ENCODE assay signal across 25 cellular contexts in genomic region chr19:46687438-46688145, GRCh38. TPM values are rescaled to one million over a fixed set of nuclear protein-coding genes. Genes with fewer than 3 reads are reported as not detected.
A peak's percentile ranks its signal among the peaks of the same experiment; 100 is the strongest.
DNase-seq lines count a peak whose midpoint lies in the region; ATAC-seq, FAIRE-seq and TF ChIP-seq lines count a peak whose summit lies in the region.
"Had no signal": no experiment of that assay in that cellular context is flagged by ENCODE, and none has a peak within 500 bp of the region (broad histone marks: within the 10 kb centered on the region; RNA-seq: fewer than 3 reads in every experiment).

No MANE protein-coding gene starts in this region.

- BruUV-seq in endothelial cell of umbilical vein (replicated peaks; lab: Mats Ljungman, UMichigan) = no TSS peak

- no peaks in the 10 kb centered on the region for H4K20me1 ChIP-seq in endothelial cell of umbilical vein (replicated peaks; ENCODE audit: control insufficient read depth, extremely low read depth, insufficient read depth, low read length)
- H4K20me1 ChIP-seq in Karpas-422 (ENCODE audit: insufficient read depth, low read depth, low read length) = no peaks in the 10 kb centered on the region

- no peak overlapping the region for H3K4me3 Mint-ChIP-seq in activated naive CD4-positive, alpha-beta T cell treated with anti-CD3 and anti-CD28 coated beads, Interleukin-2, amount 50 U/mL, for 24 hours
- no peak overlapping the region for H3K4me3 Mint-ChIP-seq in CD4-positive, alpha-beta T cell
- no peak overlapping the region for H3K4me3 Mint-ChIP-seq in stimulated activated naive B cell treated with anti-CD40 and anti-IgM and Interleukin-4, amounts not matched to agents 10 μg/mL and 1 μg/mL and 100 μg/mL, for 72 hours
- H3K4me3 Mint-ChIP-seq: CD14-positive monocyte; CD8-positive, alpha-beta memory T cell; GM23338; HFFc6; IgD-negative memory B cell had no signal

- POLR2A ChIA-PET in CD4-positive, alpha-beta T cell (lab: Charles Lee) = interaction anchor here (1.3 to 1.4 kb wide), 2 partner anchors 9 to 41 kb away, joined by 3 to 4 read pairs; no protein-coding TSS in a partner anchor
- POLR2A ChIA-PET in endothelial cell of umbilical vein (lab: Charles Lee) = interaction anchor here (0.6 to 0.7 kb wide), 2 partner anchors 18 to 31 kb away, joined by 3 to 4 read pairs; no protein-coding TSS in a partner anchor

- FAIRE-seq in endothelial cell of umbilical vein (lab: Jason Lieb, UNC) = peak; percentile 55
- FAIRE-seq: A204.1, D721Med, GM12892, GM18507, H54, HepG2 had no signal

- H3K79me2 ChIP-seq in endothelial cell of umbilical vein (ENCODE audit: control insufficient read depth, insufficient read depth, low read length) = no peaks in the 10 kb centered on the region
- H3K79me2 ChIP-seq in Karpas-422 (ENCODE audit: low read length) = no peaks in the 10 kb centered on the region

- intact Hi-C loops in CD4-positive, alpha-beta T cell (cut with DNase I, micrococcal nuclease) = no loop called here
- intact Hi-C loops in endothelial cell of umbilical vein (cut with micrococcal nuclease) = no loop called here

- no peak for TF ChIP-seq CTCF in CD4-positive, alpha-beta T cell (IDR thresholded peaks at IDR 0.05)
- TF ChIP-seq CTCF in endothelial cell of umbilical vein (IDR thresholded peaks at IDR 0.05; ENCODE audit: extremely low read depth in 1 of 2, insufficient read depth in 1 of 2, low read depth in 1 of 2, low read length in 2 of 2) = no peak

- dilution Hi-C loops in endothelial cell of umbilical vein (cut with MboI; ENCODE audit: extremely low pct_ligation_motif_present, low sequenced_read_pairs) = no loop called here

- no peak for DNase-seq in activated naive CD4-positive, alpha-beta T cell treated with Interleukin-2 at 50 U/mL for 16 hours
- no peak for DNase-seq in CD4-positive, alpha-beta T cell
- DNase-seq in endothelial cell of umbilical vein (ENCODE audit: low read depth, low spot score) (no peak), G401 (ENCODE audit: low spot score) (no peak), Karpas-422 (no peak), NCI-H2029 treated with DMSO at 0.1 percent for 48 hours (lab: John Stamatoyannopoulos, UW) (no peak)
- no peak for DNase-seq in stimulated activated naive B cell treated with anti-CD40 and anti-IgM and Interleukin-4, amounts not matched to agents 10 μg/mL and 1 μg/mL and 100 μg/mL, for 72 hours
- DNase-seq: AML-193; Caco-2; CD8-positive, alpha-beta memory T cell; GDM1; HCEC 1CT; HFFc6; KBM-7 had no signal

- H2AFZ ChIP-seq in endothelial cell of umbilical vein (ENCODE audit: low read depth, low read length) (no peak overlapping the region), Karpas-422 (ENCODE audit: low read length) (no peak overlapping the region)
- H2AFZ ChIP-seq: GM23338 had no signal

- in situ Hi-C loops in G401 (cut with HindIII; ENCODE audit: low sequenced_read_pairs) = loop anchor here (25.0 kb wide), 1 partner anchor 150 kb away; no protein-coding TSS in a partner anchor

- peak overlapping the region; percentile 62 for H3K27ac Mint-ChIP-seq in activated naive CD4-positive, alpha-beta T cell treated with anti-CD3 and anti-CD28 coated beads, Interleukin-2, amount 50 U/mL, for 24 hours
- H3K27ac Mint-ChIP-seq in CD4-positive, alpha-beta T cell = peak overlapping the region; percentile 30
- peak overlapping the region; percentile 60 for H3K27ac Mint-ChIP-seq in stimulated activated naive B cell treated with anti-CD40 and anti-IgM and Interleukin-4, amounts not matched to agents 10 μg/mL and 1 μg/mL and 100 μg/mL, for 72 hours
- H3K27ac Mint-ChIP-seq: GM23338, HFFc6, IgD-negative memory B cell had no signal

- H3K36me3 Mint-ChIP-seq in activated naive CD4-positive, alpha-beta T cell treated with anti-CD3 and anti-CD28 coated beads, Interleukin-2, amount 50 U/mL, for 24 hours = peaks cover 14% of the 10 kb centered on the region
- H3K36me3 Mint-ChIP-seq in CD4-positive, alpha-beta T cell (ENCODE audit: low read depth) = peaks cover 86% of the 10 kb centered on the region
- H3K36me3 Mint-ChIP-seq in stimulated activated naive B cell treated with anti-CD40 and anti-IgM and Interleukin-4, amounts not matched to agents 10 μg/mL and 1 μg/mL and 100 μg/mL, for 72 hours = peaks cover 46 to 53% of the 10 kb centered on the region in 2 donors

- H3K9me2 ChIP-seq in Karpas-422 (replicated peaks; ENCODE audit: insufficient read depth, low read length) = no peaks in the 10 kb centered on the region

- no peaks in the 10 kb centered on the region for H3K27me3 ChIP-seq in CD4-positive, alpha-beta T cell (ENCODE audit: control insufficient read depth, insufficient read depth, low read length)
- no peaks in the 10 kb centered on the region for H3K27me3 ChIP-seq in endothelial cell of umbilical vein (ENCODE audit: control insufficient read depth in 2 of 2, insufficient read depth in 2 of 2, low read length in 2 of 2)
- H3K27me3 ChIP-seq in Karpas-422 (ENCODE audit: low read length) = no peaks in the 10 kb centered on the region
- H3K27me3 ChIP-seq: BLaER1 had no signal

- H3K27me3 Mint-ChIP-seq in activated naive CD4-positive, alpha-beta T cell treated with anti-CD3 and anti-CD28 coated beads, Interleukin-2, amount 50 U/mL, for 24 hours = no peaks in the 10 kb centered on the region
- H3K27me3 Mint-ChIP-seq in CD4-positive, alpha-beta T cell = no peaks in the 10 kb centered on the region
- H3K27me3 Mint-ChIP-seq in stimulated activated naive B cell treated with anti-CD40 and anti-IgM and Interleukin-4, amounts not matched to agents 10 μg/mL and 1 μg/mL and 100 μg/mL, for 72 hours = no peaks in the 10 kb centered on the region
- H3K27me3 Mint-ChIP-seq: CD8-positive, alpha-beta memory T cell; IgD-negative memory B cell had no signal

- H3K4me1 ChIP-seq in endothelial cell of umbilical vein (ENCODE audit: control insufficient read depth, extremely low read depth, insufficient read depth, low read length) (no peaks in the 10 kb centered on the region), Karpas-422 (ENCODE audit: low read length) (no peaks in the 10 kb centered on the region)
- H3K4me1 ChIP-seq: BLaER1, Caco-2 had no signal

- H3K9me1 ChIP-seq in endothelial cell of umbilical vein (replicated peaks; ENCODE audit: control insufficient read depth, extremely low read depth, insufficient read depth, low read length) = no peaks in the 10 kb centered on the region

- no peak for TF ChIP-seq POLR2A in endothelial cell of umbilical vein (IDR thresholded peaks at IDR 0.05; ENCODE audit: low read depth, low read length)

- CTCF ChIA-PET in CD4-positive, alpha-beta T cell (lab: Charles Lee) = no interaction called here
- CTCF ChIA-PET in endothelial cell of umbilical vein (lab: Charles Lee) = interaction anchor here (1.0 to 1.3 kb wide), 3 partner anchors 13 to 71 kb away, joined by 3 to 4 read pairs (median 3); no protein-coding TSS in a partner anchor

- H3K4me3 ChIP-seq in endothelial cell of umbilical vein (replicated peaks in 1 of 3; ENCODE audit: insufficient read depth in 1 of 3, low read depth in 1 of 3, low read length in 3 of 3) = no peak overlapping the region
- H3K4me3 ChIP-seq in Karpas-422 (ENCODE audit: low read length) = no peak overlapping the region
- H3K4me3 ChIP-seq: BLaER1, GM23338 had no signal

- H3K36me3 ChIP-seq in endothelial cell of umbilical vein (ENCODE audit: control insufficient read depth in 2 of 2, extremely low read depth in 1 of 2, insufficient read depth in 2 of 2, low read length in 2 of 2) (peaks cover 24 to 60% of the 10 kb centered on the region in 2 experiments), Karpas-422 (ENCODE audit: insufficient read depth, low read length) (peaks cover 32% of the 10 kb centered on the region)

- no peak overlapping the region for H3K4me2 ChIP-seq in endothelial cell of umbilical vein (ENCODE audit: insufficient read depth, low read length)
- H3K4me2 ChIP-seq in Karpas-422 (ENCODE audit: low read depth, low read length, poor library complexity, severe bottlenecking) = no peak overlapping the region
- H3K4me2 ChIP-seq: BLaER1, GM23338 had no signal

- no peaks in the 10 kb centered on the region for H3K9me3 Mint-ChIP-seq in activated naive CD4-positive, alpha-beta T cell treated with anti-CD3 and anti-CD28 coated beads, Interleukin-2, amount 50 U/mL, for 24 hours
- no peaks in the 10 kb centered on the region for H3K9me3 Mint-ChIP-seq in CD4-positive, alpha-beta T cell
- H3K9me3 Mint-ChIP-seq in stimulated activated naive B cell treated with anti-CD40 and anti-IgM and Interleukin-4, amounts not matched to agents 10 μg/mL and 1 μg/mL and 100 μg/mL, for 72 hours = no peaks in the 10 kb centered on the region
- H3K9me3 Mint-ChIP-seq: CD8-positive, alpha-beta memory T cell; GM23338; HFFc6; IgD-negative memory B cell had no signal

- no peaks in the 10 kb centered on the region for H3K9me3 ChIP-seq in CD4-positive, alpha-beta T cell (ENCODE audit: control insufficient read depth, low read length)
- H3K9me3 ChIP-seq in endothelial cell of umbilical vein (replicated peaks; ENCODE audit: control insufficient read depth, insufficient read depth, low read length) (no peaks in the 10 kb centered on the region), Karpas-422 (ENCODE audit: low read length) (no peaks in the 10 kb centered on the region)
- H3K9me3 ChIP-seq: BLaER1, Caco-2 had no signal

- ATAC-seq in CD4-positive, alpha-beta T cell (ENCODE audit: poor library complexity) = no peak
- no peak for ATAC-seq in stimulated activated naive B cell treated with anti-CD40 and anti-IgM and Interleukin-4, amounts not matched to agents 10 μg/mL and 1 μg/mL and 100 μg/mL, for 72 hours (replicated peaks)
- ATAC-seq: GM23338, HepG2 had no signal

- no peak overlapping the region for H3K27ac ChIP-seq in CD4-positive, alpha-beta T cell (ENCODE audit: low read depth, low read length)
- no peak overlapping the region for H3K27ac ChIP-seq in endothelial cell of umbilical vein (ENCODE audit: insufficient read depth, low read depth, low read length)
- H3K27ac ChIP-seq in Karpas-422 (ENCODE audit: low read length) = no peak overlapping the region
- H3K27ac ChIP-seq: BLaER1 had no signal

- no peak overlapping the region for H3K9ac ChIP-seq in endothelial cell of umbilical vein (replicated peaks; ENCODE audit: extremely low read depth, insufficient read depth, low read length)
- H3K9ac ChIP-seq in Karpas-422 (ENCODE audit: low read length) = no peak overlapping the region
- H3K9ac ChIP-seq: BLaER1 had no signal

- no peaks in the 10 kb centered on the region for H3K4me1 Mint-ChIP-seq in activated naive CD4-positive, alpha-beta T cell treated with anti-CD3 and anti-CD28 coated beads, Interleukin-2, amount 50 U/mL, for 24 hours
- H3K4me1 Mint-ChIP-seq in CD4-positive, alpha-beta T cell (ENCODE audit: low read depth) = peaks cover 4% of the 10 kb centered on the region
- H3K4me1 Mint-ChIP-seq in stimulated activated naive B cell treated with anti-CD40 and anti-IgM and Interleukin-4, amounts not matched to agents 10 μg/mL and 1 μg/mL and 100 μg/mL, for 72 hours = peaks cover 4 to 8% of the 10 kb centered on the region in 2 donors
- H3K4me1 Mint-ChIP-seq: CD14-positive monocyte, GM23338, IgD-negative memory B cell had no signal

RNA-seq across cellular contexts. Expression of gene DACT3, which starts 26.6 kb away (rescaled TPM):
- under 1 TPM; 0.11 TPM for total RNA-seq in CD4-positive, alpha-beta T cell
- 0.22 and 0.65 TPM in 2 replicates for total RNA-seq in endothelial cell of umbilical vein
- polyA plus RNA-seq in endothelial cell of umbilical vein = 0.76 and 0.83 TPM in 2 replicates
- polyA plus RNA-seq in endothelial cell of umbilical vein (2011; cell fraction: cytosol; rRNA removed) = 0.39 TPM in 2 replicates
- 0.39 and 0.55 TPM in 2 replicates for polyA plus RNA-seq in endothelial cell of umbilical vein (2011; cell fraction: nucleus; rRNA removed)
- polyA plus RNA-seq in endothelial cell of umbilical vein (2012) = 0.37 and 0.90 TPM in 2 replicates
- 0.41 and 0.49 TPM in 2 replicates for polyA minus RNA-seq in endothelial cell of umbilical vein
- not detected for polyA minus RNA-seq in endothelial cell of umbilical vein (2011; cell fraction: cytosol; rRNA and poly(A)+ RNA removed)
- polyA minus RNA-seq in endothelial cell of umbilical vein (2011; cell fraction: nucleus; rRNA and poly(A)+ RNA removed) = 0.19 and 0.29 TPM in 2 replicates
- total RNA-seq in G401 (2014; rRNA removed; shearing (Covaris generic)) = 12.0 and 16.3 TPM in 2 replicates
- 0.14 and 0.19 TPM in 2 replicates for total RNA-seq in Karpas-422 (2014; rRNA removed; shearing (Covaris generic); ENCODE audit: low replicate concordance)
- polyA plus RNA-seq: CD8-positive, alpha-beta memory T cell; HepG2; IgD-negative memory B cell had no signal

RNA-seq across cellular contexts. Expression of gene PRKD2, which starts 29.3 kb away (rescaled TPM):
- total RNA-seq in CD4-positive, alpha-beta T cell = 100 to 1,000 TPM; 105 to 113 TPM
- 94.9 and 101 TPM in 2 replicates for total RNA-seq in endothelial cell of umbilical vein
- polyA plus RNA-seq in endothelial cell of umbilical vein = 40.4 and 42.4 TPM in 2 replicates
- 34.8 and 36.2 TPM in 2 replicates for polyA plus RNA-seq in endothelial cell of umbilical vein (2011; cell fraction: cytosol; rRNA removed)
- 69.1 and 74.5 TPM in 2 replicates for polyA plus RNA-seq in endothelial cell of umbilical vein (2011; cell fraction: nucleus; rRNA removed)
- 45.1 and 54.6 TPM in 2 replicates for polyA plus RNA-seq in endothelial cell of umbilical vein (2012)
- polyA minus RNA-seq in endothelial cell of umbilical vein = 43.7 and 55.6 TPM in 2 replicates
- 10.0 TPM for polyA minus RNA-seq in endothelial cell of umbilical vein (2011; cell fraction: cytosol; rRNA and poly(A)+ RNA removed)
- polyA minus RNA-seq in endothelial cell of umbilical vein (2011; cell fraction: nucleus; rRNA and poly(A)+ RNA removed) = 22.5 and 33.7 TPM in 2 replicates
- 14.6 and 19.9 TPM in 2 replicates for total RNA-seq in G401 (2014; rRNA removed; shearing (Covaris generic))
- total RNA-seq in Karpas-422 (2014; rRNA removed; shearing (Covaris generic); ENCODE audit: low replicate concordance) = 20.0 and 34.6 TPM in 2 replicates

RNA-seq across cellular contexts. Expression of gene GNG8, which starts 51.6 kb away (rescaled TPM):
- total RNA-seq in CD4-positive, alpha-beta T cell = not detected
- total RNA-seq in endothelial cell of umbilical vein = not detected in 2 replicates
- not detected in 2 replicates for polyA plus RNA-seq in endothelial cell of umbilical vein
- not detected in 2 replicates for polyA plus RNA-seq in endothelial cell of umbilical vein (2011; cell fraction: cytosol; rRNA removed)
- not detected in 2 replicates for polyA plus RNA-seq in endothelial cell of umbilical vein (2011; cell fraction: nucleus; rRNA removed)
- polyA plus RNA-seq in endothelial cell of umbilical vein (2012) = not detected in 2 replicates
- polyA minus RNA-seq in endothelial cell of umbilical vein = not detected in 2 replicates
- not detected for polyA minus RNA-seq in endothelial cell of umbilical vein (2011; cell fraction: cytosol; rRNA and poly(A)+ RNA removed)
- polyA minus RNA-seq in endothelial cell of umbilical vein (2011; cell fraction: nucleus; rRNA and poly(A)+ RNA removed) = not detected in 2 replicates
- total RNA-seq in G401 (2014; rRNA removed; shearing (Covaris generic)) = not detected in 2 replicates
- total RNA-seq in Karpas-422 (2014; rRNA removed; shearing (Covaris generic); ENCODE audit: low replicate concordance) = not detected in 2 replicates
- total RNA-seq: Caco-2, GM23338, HepG2, HFFc6 had no signal
- polyA plus RNA-seq: CD14-positive monocyte; CD8-positive, alpha-beta memory T cell; HepG2; IgD-negative memory B cell had no signal

RNA-seq across cellular contexts. Expression of gene FKRP, which starts 58.3 kb away (rescaled TPM):
- total RNA-seq in CD4-positive, alpha-beta T cell = 10 to 100 TPM; 19.0 to 20.2 TPM
- total RNA-seq in endothelial cell of umbilical vein = 28.6 and 32.8 TPM in 2 replicates
- polyA plus RNA-seq in endothelial cell of umbilical vein = 31.5 and 33.5 TPM in 2 replicates
- 14.6 and 23.7 TPM in 2 replicates for polyA plus RNA-seq in endothelial cell of umbilical vein (2011; cell fraction: cytosol; rRNA removed)
- polyA plus RNA-seq in endothelial cell of umbilical vein (2011; cell fraction: nucleus; rRNA removed) = 49.9 and 63.7 TPM in 2 replicates
- polyA plus RNA-seq in endothelial cell of umbilical vein (2012) = 23.5 and 24.5 TPM in 2 replicates
- 15.9 and 23.2 TPM in 2 replicates for polyA minus RNA-seq in endothelial cell of umbilical vein
- 3.3 TPM for polyA minus RNA-seq in endothelial cell of umbilical vein (2011; cell fraction: cytosol; rRNA and poly(A)+ RNA removed)
- polyA minus RNA-seq in endothelial cell of umbilical vein (2011; cell fraction: nucleus; rRNA and poly(A)+ RNA removed) = 14.5 and 18.0 TPM in 2 replicates
- total RNA-seq in G401 (2014; rRNA removed; shearing (Covaris generic)) = 19.3 and 42.4 TPM in 2 replicates
- 14.6 and 18.4 TPM in 2 replicates for total RNA-seq in Karpas-422 (2014; rRNA removed; shearing (Covaris generic); ENCODE audit: low replicate concordance)

RNA-seq across cellular contexts. Expression of gene STRN4, which starts 58.7 kb away (rescaled TPM):
- total RNA-seq in CD4-positive, alpha-beta T cell = 10 to 100 TPM; 90.0 to 94.0 TPM
- total RNA-seq in endothelial cell of umbilical vein = 108 and 116 TPM in 2 replicates
- 144 and 179 TPM in 2 replicates for polyA plus RNA-seq in endothelial cell of umbilical vein
- polyA plus RNA-seq in endothelial cell of umbilical vein (2011; cell fraction: cytosol; rRNA removed) = 87.1 and 114 TPM in 2 replicates
- 179 and 227 TPM in 2 replicates for polyA plus RNA-seq in endothelial cell of umbilical vein (2011; cell fraction: nucleus; rRNA removed)
- polyA plus RNA-seq in endothelial cell of umbilical vein (2012) = 54.6 and 71.2 TPM in 2 replicates
- polyA minus RNA-seq in endothelial cell of umbilical vein = 86.7 and 114 TPM in 2 replicates
- polyA minus RNA-seq in endothelial cell of umbilical vein (2011; cell fraction: cytosol; rRNA and poly(A)+ RNA removed) = 31.5 TPM
- 65.9 and 118 TPM in 2 replicates for polyA minus RNA-seq in endothelial cell of umbilical vein (2011; cell fraction: nucleus; rRNA and poly(A)+ RNA removed)
- total RNA-seq in G401 (2014; rRNA removed; shearing (Covaris generic)) = 118 and 134 TPM in 2 replicates
- total RNA-seq in Karpas-422 (2014; rRNA removed; shearing (Covaris generic); ENCODE audit: low replicate concordance) = 37.5 and 55.2 TPM in 2 replicates
